In the genomic region with DNA sequence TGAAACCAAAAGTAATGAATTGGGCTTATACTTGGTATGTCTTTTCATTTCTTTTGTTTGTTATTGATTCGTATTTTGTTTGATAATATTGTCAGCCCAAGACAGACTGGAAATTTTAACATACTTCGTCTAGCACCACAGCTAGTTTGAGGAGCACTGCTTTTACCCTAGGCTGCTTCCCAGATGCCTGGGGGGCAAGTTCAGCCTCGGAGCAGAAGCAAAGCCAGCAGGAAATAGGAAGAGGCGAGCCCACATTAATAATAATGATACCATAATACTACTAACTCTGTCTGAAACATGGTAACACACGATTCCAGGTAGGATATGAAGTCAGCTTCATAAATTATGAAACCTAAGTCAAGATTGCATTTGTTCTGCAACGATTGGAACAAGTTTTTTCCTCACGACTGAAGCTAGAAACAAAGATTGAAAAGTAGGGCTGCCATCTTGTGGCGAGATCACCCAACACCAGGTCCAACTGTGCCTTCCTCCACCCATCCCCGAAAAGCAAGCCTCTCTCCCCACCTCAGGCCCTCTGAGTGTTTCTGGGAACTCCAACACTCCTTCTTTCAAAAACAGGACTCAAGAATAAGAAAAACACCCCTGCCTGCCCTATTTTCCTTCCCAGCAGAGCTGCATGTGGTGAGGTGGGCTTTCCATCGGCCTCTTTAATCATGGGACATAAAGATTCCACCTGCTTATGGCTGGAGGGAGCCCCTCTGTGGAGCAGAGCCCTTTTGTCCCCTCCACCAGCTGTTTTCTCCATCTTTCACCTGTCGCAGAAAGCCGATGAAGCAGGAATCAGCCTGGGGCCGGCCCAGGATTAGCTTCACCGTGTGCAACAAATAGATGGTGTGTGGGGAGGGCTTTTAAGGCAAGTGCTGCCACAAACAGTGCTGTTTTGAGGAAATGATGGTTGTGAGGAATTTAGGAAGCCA, we compare ENCODE assay signal across 8 cellular contexts.
A peak's percentile ranks its signal among the peaks of the same experiment; 100 is the strongest.
DNase-seq lines count a peak whose midpoint lies in the region; ATAC-seq and TF ChIP-seq lines count a peak whose summit lies in the region.

No MANE protein-coding gene starts in this region.

- H3K9me3 Mint-ChIP-seq in activated CD8-positive, alpha-beta memory T cell treated with anti-CD3 and anti-CD28 coated beads, Interleukin-2, amount 10 ng/mL, durations not matched to agents 7 days and 5 days (ENCODE audit: low read depth): no peaks in the 10 kb centered on the region

- no peak overlapping the region for H3K27ac Mint-ChIP-seq in activated CD8-positive, alpha-beta memory T cell treated with anti-CD3 and anti-CD28 coated beads, Interleukin-2, amount 10 ng/mL, durations not matched to agents 7 days and 5 days

- H3K27me3 Mint-ChIP-seq in activated CD8-positive, alpha-beta memory T cell treated with anti-CD3 and anti-CD28 coated beads, Interleukin-2, amount 10 ng/mL, durations not matched to agents 7 days and 5 days: no peaks in the 10 kb centered on the region

- peak; percentile 69 to 79 for DNase-seq in NCI-H2081 (lab: John Stamatoyannopoulos, UW)
- DNase-seq in NCI-H2081 treated with DMSO at 0.1 percent for 48 hours (lab: John Stamatoyannopoulos, UW): no peak
- peak; percentile 9 for DNase-seq in NCI-H2196 treated with DMSO at 0.1 percent for 48 hours (lab: John Stamatoyannopoulos, UW; ENCODE audit: unreplicated experiment)
- DNase-seq in dorsolateral prefrontal cortex: peak in 6 of 10 donors; percentile 7 to 56 (median 41)
- peak; percentile 9 for DNase-seq in renal cortical epithelial cell (ENCODE audit: low read depth)
- DNase-seq in NCI-H1436 (lab: John Stamatoyannopoulos, UW): no peak
- no peak for DNase-seq in activated CD8-positive, alpha-beta memory T cell treated with anti-CD3 and anti-CD28 coated beads, Interleukin-2, amount 10 ng/mL, durations not matched to agents 7 days and 5 days

- peak in 54 of 56 donors; percentile 34 to 75 (median 60) for TF ChIP-seq CTCF in dorsolateral prefrontal cortex (IDR thresholded peaks at IDR 0.05 in 54 of 56, conservative IDR thresholded peaks at IDR 0.05 in 2 of 56; ENCODE audit: low read depth in 1 of 56, partially characterized antibody in 56 of 56)

- H3K27ac ChIP-seq in dorsolateral prefrontal cortex: no peak overlapping the region

- no peaks in the 10 kb centered on the region for H3K36me3 Mint-ChIP-seq in activated CD8-positive, alpha-beta memory T cell treated with anti-CD3 and anti-CD28 coated beads, Interleukin-2, amount 10 ng/mL, durations not matched to agents 7 days and 5 days

- intact Hi-C loops in dorsolateral prefrontal cortex (cut with DNase I): loop anchor here in 1 of 2 donors (5.0 kb wide), 1 partner anchor 694 kb away; no protein-coding TSS in a partner anchor

- no peak overlapping the region for H3K4me3 Mint-ChIP-seq in activated CD8-positive, alpha-beta memory T cell treated with anti-CD3 and anti-CD28 coated beads, Interleukin-2, amount 10 ng/mL, durations not matched to agents 7 days and 5 days

- no peak for ATAC-seq in GM21619 (IDR thresholded peaks at IDR 0.05; ENCODE audit: unreplicated experiment)
- ATAC-seq in activated CD8-positive, alpha-beta memory T cell treated with anti-CD3 and anti-CD28 coated beads, Interleukin-2, amount 10 ng/mL, durations not matched to agents 7 days and 5 days: no peak

- H3K4me1 Mint-ChIP-seq in activated CD8-positive, alpha-beta memory T cell treated with anti-CD3 and anti-CD28 coated beads, Interleukin-2, amount 10 ng/mL, durations not matched to agents 7 days and 5 days: no peaks in the 10 kb centered on the region

- peak overlapping the region in 29 of 59 donors; percentile 8 to 56 (median 34) for H3K4me3 ChIP-seq in dorsolateral prefrontal cortex

- CTCF ChIA-PET in activated CD8-positive, alpha-beta memory T cell treated with anti-CD3 and anti-CD28 coated beads, Interleukin-2, amount 10 ng/mL, durations not matched to agents 7 days and 5 days (lab: Charles Lee): no interaction called here

- H3K27me3 ChIP-seq in dorsolateral prefrontal cortex: peaks cover 0 to 34% (median 0%) of the 10 kb centered on the region in 45 donors

Comparison
In these comparisons a context has a peak if more than half of its experiments do, and no peak if none do; other contexts are left out.
1. DNase-seq: peak in NCI-H2081 (2 of 2), NCI-H2196 treated with DMSO at 0.1 percent for 48 hours (single experiment), dorsolateral prefrontal cortex (6 of 10) and renal cortical epithelial cell (single experiment); none in NCI-H2081 treated with DMSO at 0.1 percent for 48 hours (single experiment), NCI-H1436 (single experiment) and activated CD8-positive, alpha-beta memory T cell treated with anti-CD3 and anti-CD28 coated beads, Interleukin-2, amount 10 ng/mL, durations not matched to agents 7 days and 5 days (single experiment).